10 cellular contexts compared by ENCODE assay signal in genomic region chr14:81535399-81536124, GRCh38. TPM values are rescaled to one million over a fixed set of nuclear protein-coding genes. Genes with fewer than 3 reads are reported as not detected.
DNase-seq lines count a peak whose midpoint lies in the region; ATAC-seq and TF ChIP-seq lines count a peak whose summit lies in the region.
"Had no signal": no experiment of that assay in that cellular context is flagged by ENCODE, and none has a peak within 500 bp of the region (broad histone marks: within the 10 kb centered on the region; RNA-seq: fewer than 3 reads in every experiment).

No MANE protein-coding gene starts in this region.

- peaks cover 4% of the 10 kb centered on the region for H3K27me3 ChIP-seq in CD8-positive, alpha-beta T cell (ENCODE audit: insufficient read depth, low read length)

- H3K27ac Mint-ChIP-seq in CD8-positive, alpha-beta T cell: peak overlapping the region; percentile 34
- H3K27ac Mint-ChIP-seq in dendritic cell treated with granulocyte-macrophage colony-stimulating factor and Interleukin-4, amounts not matched to agents 40 ng/mL and 50 ng/mL, for 4 days: peak overlapping the region; percentile 72

- ATAC-seq in CD8-positive, alpha-beta T cell: no peak
- ATAC-seq in GM19043 (IDR thresholded peaks at IDR 0.05; ENCODE audit: low read depth, unreplicated experiment): peak; percentile 16
- ATAC-seq in HG03159 (IDR thresholded peaks at IDR 0.05; ENCODE audit: unreplicated experiment): peak; percentile 19
- no peak for ATAC-seq in GM19324 (IDR thresholded peaks at IDR 0.05; ENCODE audit: low FRiP score, unreplicated experiment)
- no peak for ATAC-seq in HG02571 (IDR thresholded peaks at IDR 0.05; ENCODE audit: unreplicated experiment)

- H3K4me1 Mint-ChIP-seq in CD8-positive, alpha-beta T cell (ENCODE audit: low read depth): peaks cover 48% of the 10 kb centered on the region
- peaks cover 30% of the 10 kb centered on the region for H3K4me1 Mint-ChIP-seq in dendritic cell treated with granulocyte-macrophage colony-stimulating factor and Interleukin-4, amounts not matched to agents 40 ng/mL and 50 ng/mL, for 4 days (ENCODE audit: low read depth)

- intact Hi-C loops in CD8-positive, alpha-beta T cell (cut with DNase I, micrococcal nuclease): loop anchor here in 1 of 2 experiments (2.0 kb wide), 1 partner anchor 313 kb away; no protein-coding TSS in a partner anchor
- intact Hi-C loops in dendritic cell treated with granulocyte-macrophage colony-stimulating factor and Interleukin-4, amounts not matched to agents 40 ng/mL and 50 ng/mL, for 4 days (cut with micrococcal nuclease): no loop called here

- no peaks in the 10 kb centered on the region for H3K36me3 ChIP-seq in CD8-positive, alpha-beta T cell (ENCODE audit: insufficient read depth, low read length)

- no peak for TF ChIP-seq CTCF in CD8-positive, alpha-beta T cell (IDR thresholded peaks at IDR 0.05)

- H3K9me3 Mint-ChIP-seq in CD8-positive, alpha-beta T cell: no peaks in the 10 kb centered on the region
- H3K9me3 Mint-ChIP-seq in dendritic cell treated with granulocyte-macrophage colony-stimulating factor and Interleukin-4, amounts not matched to agents 40 ng/mL and 50 ng/mL, for 4 days: peaks cover 10% of the 10 kb centered on the region

- no peak overlapping the region for H3K27ac ChIP-seq in CD8-positive, alpha-beta T cell (ENCODE audit: low read depth, low read length)
- H3K27ac ChIP-seq: HL-60 had no signal

- H3K27me3 Mint-ChIP-seq in CD8-positive, alpha-beta T cell (ENCODE audit: low read depth): peaks cover 14% of the 10 kb centered on the region
- peaks cover 6% of the 10 kb centered on the region for H3K27me3 Mint-ChIP-seq in dendritic cell treated with granulocyte-macrophage colony-stimulating factor and Interleukin-4, amounts not matched to agents 40 ng/mL and 50 ng/mL, for 4 days

- POLR2A ChIA-PET in CD8-positive, alpha-beta T cell (lab: Charles Lee): no interaction called here

- peak overlapping the region; percentile 38 for H3K4me3 Mint-ChIP-seq in CD8-positive, alpha-beta T cell
- peak overlapping the region; percentile 33 for H3K4me3 Mint-ChIP-seq in dendritic cell treated with granulocyte-macrophage colony-stimulating factor and Interleukin-4, amounts not matched to agents 40 ng/mL and 50 ng/mL, for 4 days

- no peaks in the 10 kb centered on the region for H3K9me3 ChIP-seq in CD8-positive, alpha-beta T cell (ENCODE audit: low read length)

- no peak for DNase-seq in CD8-positive, alpha-beta T cell
- no peak for DNase-seq in cerebellar cortex (ENCODE audit: low spot score)
- no peak for DNase-seq in NCI-H1092 (lab: John Stamatoyannopoulos, UW)
- DNase-seq: NCI-H69 had no signal

- H3K4me3 ChIP-seq in CD8-positive, alpha-beta T cell (ENCODE audit: low read depth, low read length): no peak overlapping the region

- peaks cover 23% of the 10 kb centered on the region for H3K4me1 ChIP-seq in CD8-positive, alpha-beta T cell (ENCODE audit: insufficient read depth, low read length)

- peaks cover 9% of the 10 kb centered on the region for H3K36me3 Mint-ChIP-seq in CD8-positive, alpha-beta T cell
- peaks cover 10% of the 10 kb centered on the region for H3K36me3 Mint-ChIP-seq in dendritic cell treated with granulocyte-macrophage colony-stimulating factor and Interleukin-4, amounts not matched to agents 40 ng/mL and 50 ng/mL, for 4 days (ENCODE audit: low read depth)

- CTCF ChIA-PET in CD8-positive, alpha-beta T cell (lab: Charles Lee): no interaction called here

RNA-seq across cellular contexts. Expression of gene SEL1L, which starts 1.9 kb away (rescaled TPM):
- 10 to 100 TPM; 41.2 to 46.5 TPM for total RNA-seq in CD8-positive, alpha-beta T cell

Comparison
In these comparisons a context has a peak if more than half of its experiments do, and no peak if none do; other contexts are left out.
1. ATAC-seq: peak in GM19043 (single experiment) and HG03159 (single experiment); none in CD8-positive, alpha-beta T cell (single experiment), GM19324 (single experiment) and HG02571 (single experiment).